Comparison of ENCODE assay signal across 27 cellular contexts in the genomic region with DNA sequence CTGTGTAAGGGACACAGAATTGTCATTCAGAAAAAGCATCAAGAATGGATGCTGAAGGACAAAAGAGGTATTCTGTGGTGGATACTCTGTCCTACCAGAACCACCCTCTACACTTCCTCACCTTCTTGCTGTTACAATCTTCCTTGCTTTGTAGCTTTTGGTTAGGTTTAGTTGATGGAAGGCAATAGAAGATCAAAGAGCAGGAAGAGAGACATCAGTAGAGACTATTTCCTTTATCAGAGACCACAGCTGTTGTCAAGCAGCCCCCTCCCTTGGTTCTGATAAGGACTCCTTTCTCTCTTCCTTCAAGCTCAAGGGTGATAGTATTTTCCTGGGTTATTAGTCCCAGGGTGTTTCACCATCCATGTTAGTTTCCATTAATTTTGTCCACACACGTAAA.
"Had no signal": no experiment of that assay in that cellular context is flagged by ENCODE, and none has a peak within 500 bp of the region (broad histone marks: within the 10 kb centered on the region; RNA-seq: fewer than 3 reads in every experiment).

No MANE protein-coding gene starts in this region.

- H3K36me3 Mint-ChIP-seq: natural killer cell; stimulated activated effector memory CD8-positive, alpha-beta T cell treated with anti-CD3 and anti-CD28 coated beads, Interleukin-12 subunit alpha, Interleukin-12 subunit beta, amount 100 ng/mL, for 72 hours; stimulated activated naive B cell treated with anti-CD40 and anti-IgM and Interleukin-4, amounts not matched to agents 10 μg/mL and 1 μg/mL and 100 μg/mL, for 72 hours had no signal

- H2AFZ ChIP-seq: parathyroid adenoma had no signal

- H3K27ac ChIP-seq: ovary, parathyroid adenoma, psoas muscle, right lobe of liver, sigmoid colon, stomach, thoracic aorta, thyroid gland, tibial nerve, upper lobe of left lung, vagina had no signal

- DNase-seq: natural killer cell; occipital lobe; ovary; posterior cingulate gyrus; psoas muscle; right cardiac atrium; right lobe of liver; sigmoid colon; small intestine; stimulated activated CD4-positive, alpha-beta T cell treated with anti-CD3 and anti-CD28 coated beads, Interleukin-15, amount 100 ng/mL, for 24 hours; stimulated activated CD4-positive, alpha-beta T cell treated with anti-CD3 and anti-CD28 coated beads, Interleukin-2, amount 100 ng/mL, for 24 hours; stimulated activated CD4-positive, alpha-beta T cell treated with anti-CD3 and anti-CD28 coated beads, Interleukin-2, amount 100 ng/mL, for 48 hours; stimulated activated CD4-positive, alpha-beta T cell treated with anti-CD3 and anti-CD28 coated beads, Interleukin-4, amount 100 ng/mL, for 24 hours; stimulated activated naive B cell treated with anti-CD40 and anti-IgM and Interleukin-4, amounts not matched to agents 10 μg/mL and 1 μg/mL and 100 μg/mL, for 72 hours; stimulated activated naive CD4-positive, alpha-beta T cell treated with Interleukin-2 at 50 U/mL for 16 hours; stomach; thyroid gland; trophoblast cell; upper lobe of left lung had no signal

- H3K4me3 ChIP-seq: ovary, psoas muscle, right lobe of liver, sigmoid colon, stomach, thoracic aorta, thyroid gland, tibial nerve, upper lobe of left lung, vagina had no signal

- H3K36me3 ChIP-seq: ovary, right lobe of liver, sigmoid colon, stomach, thoracic aorta, thyroid gland, tibial nerve, upper lobe of left lung, vagina had no signal

- H3K27me3 ChIP-seq: ovary, right lobe of liver, sigmoid colon, stomach, thyroid gland, tibial nerve, upper lobe of left lung, vagina had no signal

- H3K79me2 ChIP-seq: parathyroid adenoma had no signal

- H3K9me3 ChIP-seq: ovary, psoas muscle, right lobe of liver, sigmoid colon, stomach, thoracic aorta, thyroid gland, tibial nerve, upper lobe of left lung, vagina had no signal

- H3K27ac Mint-ChIP-seq: natural killer cell; nephron; progenitor cell of endocrine pancreas; stimulated activated effector memory CD8-positive, alpha-beta T cell treated with anti-CD3 and anti-CD28 coated beads, Interleukin-12 subunit alpha, Interleukin-12 subunit beta, amount 100 ng/mL, for 72 hours; stimulated activated naive B cell treated with anti-CD40 and anti-IgM and Interleukin-4, amounts not matched to agents 10 μg/mL and 1 μg/mL and 100 μg/mL, for 72 hours; stimulated activated naive CD8-positive, alpha-beta T cell treated with anti-CD3 and anti-CD28 coated beads, Interleukin-15, Interleukin-2, amounts not matched to agents 100 ng/mL and 50 ng/mL, for 24 hours had no signal

- H3K4me1 Mint-ChIP-seq: natural killer cell; stimulated activated effector memory CD8-positive, alpha-beta T cell treated with anti-CD3 and anti-CD28 coated beads, Interleukin-12 subunit alpha, Interleukin-12 subunit beta, amount 100 ng/mL, for 72 hours had no signal

- H3K27me3 Mint-ChIP-seq: progenitor cell of endocrine pancreas; stimulated activated naive CD8-positive, alpha-beta T cell treated with anti-CD3 and anti-CD28 coated beads, Interleukin-15, Interleukin-2, amounts not matched to agents 100 ng/mL and 50 ng/mL, for 24 hours had no signal

- H3K4me1 ChIP-seq: parathyroid adenoma, psoas muscle, right lobe of liver, sigmoid colon, stomach, thyroid gland, tibial nerve, upper lobe of left lung, vagina had no signal

- H3K9ac ChIP-seq: parathyroid adenoma had no signal

- H3K4me3 Mint-ChIP-seq: natural killer cell; nephron; stimulated activated effector memory CD8-positive, alpha-beta T cell treated with anti-CD3 and anti-CD28 coated beads, Interleukin-12 subunit alpha, Interleukin-12 subunit beta, amount 100 ng/mL, for 72 hours; stimulated activated naive B cell treated with anti-CD40 and anti-IgM and Interleukin-4, amounts not matched to agents 10 μg/mL and 1 μg/mL and 100 μg/mL, for 72 hours; stimulated activated naive CD8-positive, alpha-beta T cell treated with anti-CD3 and anti-CD28 coated beads, Interleukin-15, Interleukin-2, amounts not matched to agents 100 ng/mL and 50 ng/mL, for 24 hours had no signal

- ATAC-seq: natural killer cell; psoas muscle; right cardiac atrium; right lobe of liver; stimulated activated naive B cell treated with anti-CD40 and anti-IgM and Interleukin-4, amounts not matched to agents 10 μg/mL and 1 μg/mL and 100 μg/mL, for 72 hours had no signal

- H3K9me3 Mint-ChIP-seq: nephron; stimulated activated effector memory CD8-positive, alpha-beta T cell treated with anti-CD3 and anti-CD28 coated beads, Interleukin-12 subunit alpha, Interleukin-12 subunit beta, amount 100 ng/mL, for 72 hours; stimulated activated naive B cell treated with anti-CD40 and anti-IgM and Interleukin-4, amounts not matched to agents 10 μg/mL and 1 μg/mL and 100 μg/mL, for 72 hours; stimulated activated naive CD8-positive, alpha-beta T cell treated with anti-CD3 and anti-CD28 coated beads, Interleukin-15, Interleukin-2, amounts not matched to agents 100 ng/mL and 50 ng/mL, for 24 hours had no signal
